ENCODE assay signal across 9 cellular contexts in the genomic region with DNA sequence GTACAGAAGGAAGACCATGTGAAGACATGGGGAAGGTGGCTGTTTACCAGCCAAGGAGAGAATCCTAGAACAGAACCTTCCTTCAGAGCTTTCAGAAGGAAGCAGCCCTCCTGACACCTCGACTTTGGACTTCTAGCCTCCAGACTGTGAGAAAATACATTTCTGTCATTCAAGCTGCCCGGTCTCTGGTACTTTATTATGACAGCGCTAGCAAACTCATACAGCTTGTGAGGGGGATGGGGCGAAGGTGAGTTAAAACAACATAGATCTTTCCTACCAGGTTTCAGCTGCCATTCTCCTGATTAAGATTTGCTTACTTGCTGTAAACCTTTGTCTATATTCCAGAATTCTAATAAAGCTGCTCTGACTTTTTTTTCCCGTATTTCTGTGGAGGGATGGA. TPM values are rescaled to one million over a fixed set of nuclear protein-coding genes. Genes with fewer than 3 reads are reported as not detected.
"Had no signal": no experiment of that assay in that cellular context is flagged by ENCODE, and none has a peak within 500 bp of the region (broad histone marks: within the 10 kb centered on the region; RNA-seq: fewer than 3 reads in every experiment).

No MANE protein-coding gene starts in this region.

- H3K9me3 ChIP-seq: HAP-1 had no signal

- DNase-seq: GM23248, GOT3, H7, HFFc6, IMR-90, KBM-7 had no signal

- H3K36me3 ChIP-seq: HAP-1 had no signal

- H2AFZ ChIP-seq: GM23248 had no signal

- H3K9ac ChIP-seq: GM23248 had no signal

- ATAC-seq: HCT116 had no signal

- H3K4me3 ChIP-seq: GM23248, HAP-1 had no signal

- H3K27ac ChIP-seq: GM23248, HL-60 had no signal

- H3K4me1 ChIP-seq: HAP-1 had no signal

RNA-seq across cellular contexts. Expression of a gene that starts 14.9 kb away (rescaled TPM):
- total RNA-seq: H7 had no signal
